1 cellular context compared by ENCODE assay signal in genomic region chr17:3665834-3666233, GRCh38.
TF ChIP-seq lines count a peak whose summit lies in the region.

No MANE protein-coding gene starts in this region.

TF ChIP-seq in IMR-90, 13 proteins besides CTCF, POLR2A, EP300 and RAD21:
- TF ChIP-seq USF2 (IDR thresholded peaks at IDR 0.05; ENCODE audit: low read depth, low read length) (no peak), SMC3 (IDR thresholded peaks at IDR 0.05; ENCODE audit: low read depth, low read length) (no peak), BHLHE40 (IDR thresholded peaks at IDR 0.05; ENCODE audit: low read depth, low read length) (no peak), RCOR1 (IDR thresholded peaks at IDR 0.05; ENCODE audit: insufficient replicate concordance, low read length) (no peak), CEBPB (IDR thresholded peaks at IDR 0.05; ENCODE audit: low read depth, low read length) (no peak), MAZ (IDR thresholded peaks at IDR 0.05; ENCODE audit: borderline replicate concordance, low read depth, low read length) (no peak), RFX5 (IDR thresholded peaks at IDR 0.05; ENCODE audit: low read depth, low read length) (no peak), MAFK (IDR thresholded peaks at IDR 0.05; ENCODE audit: low read depth, low read length) (no peak), ELK1 (IDR thresholded peaks at IDR 0.05; ENCODE audit: borderline replicate concordance, low read depth, low read length) (no peak), MXI1 (IDR thresholded peaks at IDR 0.05; ENCODE audit: borderline replicate concordance, low read depth, low read length) (no peak), CHD1 (IDR thresholded peaks at IDR 0.05; ENCODE audit: low read depth, low read length) (no peak), NFE2L2 (IDR thresholded peaks at IDR 0.05; ENCODE audit: low read depth, low read length) (no peak), FOS (IDR thresholded peaks at IDR 0.05; ENCODE audit: low read depth, low read length) (no peak)
TF ChIP-seq in IMR-90: peak in this region for 0.
